Comparison of ENCODE assay signal across 15 cellular contexts in genomic region chr4:7155611-7156071, GRCh38. TPM values are rescaled to one million over a fixed set of nuclear protein-coding genes. Genes with fewer than 3 reads are reported as not detected.
DNase-seq lines count a peak whose midpoint lies in the region; ATAC-seq and TF ChIP-seq lines count a peak whose summit lies in the region.
"Had no signal": no experiment of that assay in that cellular context is flagged by ENCODE, and none has a peak within 500 bp of the region (broad histone marks: within the 10 kb centered on the region; RNA-seq: fewer than 3 reads in every experiment).

No MANE protein-coding gene starts in this region.

- peaks cover 25% of the 10 kb centered on the region for H3K27me3 Mint-ChIP-seq in activated T-cell treated with anti-CD3 and anti-CD28 coated beads, Interleukin-2, amount 50 U/mL, for 24 hours
- peaks cover 61% of the 10 kb centered on the region for H3K27me3 Mint-ChIP-seq in chondrocyte (ENCODE audit: low read depth)

- peak; percentile 8 for DNase-seq in activated T-cell treated with anti-CD3 and anti-CD28 coated beads, Interleukin-2, amount 50 U/mL, for 24 hours
- DNase-seq in activated T-cell treated with anti-CD3 and anti-CD28 coated beads for 4 hours (no peak), chondrocyte (ENCODE audit: low spot score) (peak; percentile 66), islet precursor cell (peak; percentile 53), testis (peak; percentile 48), NCI-H2227 treated with DMSO at 0.1 percent for 48 hours (lab: John Stamatoyannopoulos, UW) (no peak)
- DNase-seq in stimulated activated CD4-positive, alpha-beta T cell treated with anti-CD3 and anti-CD28 coated beads, Interleukin-12 subunit alpha, Interleukin-12 subunit beta, amount 100 ng/mL, for 4 hours: no peak
- DNase-seq in stimulated activated naive CD8-positive, alpha-beta T cell treated with anti-CD3 and anti-CD28 coated beads, Interleukin-15, Interleukin-2, amounts not matched to agents 100 U/mL and 50 U/mL, for 24 hours: no peak
- DNase-seq: ACHN; NCI-H1092; NCI-H510A; nephron progenitor cell; SHP77 treated with DMSO at 0.1 percent for 48 hours; stimulated activated CD4-positive, alpha-beta T cell treated with anti-CD3 and anti-CD28 coated beads, Interleukin-15, amount 100 ng/mL, for 24 hours had no signal

- no peaks in the 10 kb centered on the region for H3K36me3 Mint-ChIP-seq in activated T-cell treated with anti-CD3 and anti-CD28 coated beads, Interleukin-2, amount 50 U/mL, for 24 hours (ENCODE audit: low read depth)
- H3K36me3 Mint-ChIP-seq in chondrocyte (ENCODE audit: low read depth): no peaks in the 10 kb centered on the region

- intact Hi-C loops in testis (cut with DNase I; ENCODE audit: low total_unique reads): no loop called here

- no peak for TF ChIP-seq CTCF in chondrocyte (IDR thresholded peaks at IDR 0.05)
- TF ChIP-seq CTCF in testis (IDR thresholded peaks at IDR 0.05): no peak

- H3K27ac Mint-ChIP-seq in activated T-cell treated with anti-CD3 and anti-CD28 coated beads, Interleukin-2, amount 50 U/mL, for 24 hours: no peak overlapping the region
- H3K27ac Mint-ChIP-seq in chondrocyte (ENCODE audit: unreplicated experiment): no peak overlapping the region
- H3K27ac Mint-ChIP-seq: nephron progenitor cell had no signal

- H3K9me3 ChIP-seq in testis: no peaks in the 10 kb centered on the region
- H3K9me3 ChIP-seq: vagina had no signal

- no peaks in the 10 kb centered on the region for H3K27me3 ChIP-seq in testis
- H3K27me3 ChIP-seq: vagina had no signal

- no peak overlapping the region for H3K4me3 Mint-ChIP-seq in activated T-cell treated with anti-CD3 and anti-CD28 coated beads, Interleukin-2, amount 50 U/mL, for 24 hours
- no peak overlapping the region for H3K4me3 Mint-ChIP-seq in chondrocyte (ENCODE audit: unreplicated experiment)
- H3K4me3 Mint-ChIP-seq: nephron progenitor cell had no signal

- no peak overlapping the region for H3K4me3 ChIP-seq in testis
- H3K4me3 ChIP-seq: vagina had no signal

- TF ChIP-seq POLR2A in testis (IDR thresholded peaks at IDR 0.05): no peak

- no peak for ATAC-seq in stimulated activated naive CD8-positive, alpha-beta T cell treated with anti-CD3 and anti-CD28 coated beads, Interleukin-15, Interleukin-2, amounts not matched to agents 100 U/mL and 50 U/mL, for 24 hours

- no peaks in the 10 kb centered on the region for H3K36me3 ChIP-seq in testis (ENCODE audit: low read depth, missing control alignments)
- H3K36me3 ChIP-seq: vagina had no signal

- H3K27ac ChIP-seq in testis: peak overlapping the region in 1 of 2 donors; percentile 74

- no peaks in the 10 kb centered on the region for H3K9me3 Mint-ChIP-seq in activated T-cell treated with anti-CD3 and anti-CD28 coated beads, Interleukin-2, amount 50 U/mL, for 24 hours
- H3K9me3 Mint-ChIP-seq in chondrocyte (ENCODE audit: low read depth): no peaks in the 10 kb centered on the region

- no peaks in the 10 kb centered on the region for H3K4me1 Mint-ChIP-seq in activated T-cell treated with anti-CD3 and anti-CD28 coated beads, Interleukin-2, amount 50 U/mL, for 24 hours (ENCODE audit: low read depth)
- peaks cover 24% of the 10 kb centered on the region for H3K4me1 Mint-ChIP-seq in chondrocyte (ENCODE audit: low read depth)

- H3K4me1 ChIP-seq in testis: peaks cover 13% of the 10 kb centered on the region

- 63 to 69% methylated on average over 16 to 19 of the region's 19 CpGs for WGBS in testis, 2 donors

RNA-seq across cellular contexts. Expression of gene SORCS2, which starts 36.7 kb away (rescaled TPM):
- total RNA-seq in chondrocyte: 9.4 to 21.7 TPM (median 10.9 TPM) in 3 replicates
- 1 to 10 TPM; 2.7 to 2.9 TPM for total RNA-seq in testis
- polyA plus RNA-seq in testis (ENCODE audit: insufficient read depth, low read depth, low replicate concordance): 4.6 TPM

Comparison
In these comparisons a context has a peak if more than half of its experiments do, and no peak if none do; other contexts are left out.
1. DNase-seq: peak in activated T-cell treated with anti-CD3 and anti-CD28 coated beads, Interleukin-2, amount 50 U/mL, for 24 hours (single experiment), chondrocyte (single experiment), islet precursor cell (single experiment) and testis (single experiment); none in activated T-cell treated with anti-CD3 and anti-CD28 coated beads for 4 hours (single experiment), NCI-H2227 treated with DMSO at 0.1 percent for 48 hours (single experiment), stimulated activated CD4-positive, alpha-beta T cell treated with anti-CD3 and anti-CD28 coated beads, Interleukin-12 subunit alpha, Interleukin-12 subunit beta, amount 100 ng/mL, for 4 hours (single experiment) and stimulated activated naive CD8-positive, alpha-beta T cell treated with anti-CD3 and anti-CD28 coated beads, Interleukin-15, Interleukin-2, amounts not matched to agents 100 U/mL and 50 U/mL, for 24 hours (single experiment).